Comparison of ENCODE assay signal across 1 cellular context in the genomic region with DNA sequence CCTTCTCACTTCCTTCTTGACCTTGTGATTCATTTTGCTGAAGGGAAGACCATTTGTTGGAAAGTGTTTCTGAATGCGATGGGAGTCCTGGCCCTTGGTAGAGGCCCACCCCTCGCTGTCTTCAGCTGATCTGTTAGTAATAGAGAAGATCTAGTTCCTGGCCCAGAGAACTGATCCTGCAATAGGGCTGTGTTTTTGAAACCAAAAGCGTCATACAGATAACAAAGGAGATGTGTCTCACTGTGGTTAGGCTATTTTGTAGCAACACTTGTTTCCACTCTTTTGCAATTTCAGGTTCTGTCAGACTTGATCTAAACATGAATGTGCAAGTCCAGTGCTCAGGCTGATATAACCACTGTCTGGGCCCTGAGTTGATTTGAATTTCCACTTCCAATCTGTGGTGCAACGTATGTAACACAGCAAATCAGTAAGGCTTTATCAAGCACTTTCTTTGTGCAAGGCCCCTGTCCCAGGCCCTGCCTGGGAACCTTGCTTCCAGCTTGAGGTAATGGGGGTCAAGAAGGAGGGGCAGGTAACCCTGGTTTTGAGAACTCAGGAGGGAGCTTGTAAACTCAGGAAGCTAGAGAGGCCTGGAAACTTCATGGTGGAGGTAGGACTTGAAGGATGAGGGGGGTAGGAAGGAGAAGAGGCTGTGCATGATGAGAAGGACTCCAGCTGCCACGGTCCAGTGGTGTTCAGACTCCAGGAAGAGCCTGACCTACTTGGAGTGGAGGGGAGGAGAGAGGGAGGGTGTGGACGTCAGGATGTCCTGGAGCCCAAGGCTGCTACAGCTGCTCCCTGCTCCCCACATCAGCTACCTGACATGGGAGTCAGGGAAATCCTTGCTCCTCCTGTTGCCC.
A peak's percentile ranks its signal among the peaks of the same experiment; 100 is the strongest.
TF ChIP-seq lines count a peak whose summit lies in the region.

No MANE protein-coding gene starts in this region.

TF ChIP-seq in K562, 482 proteins besides CTCF, POLR2A, EP300 and RAD21 (continued from another document and continues in another):
- TF ChIP-seq PTTG1 (tag; IDR thresholded peaks at IDR 0.05; ENCODE audit: low read depth) (no peak), HMGN3 (IDR thresholded peaks at IDR 0.05; ENCODE audit: borderline replicate concordance, extremely low read depth, insufficient read length, low read depth, low read length) (no peak), HNRNPL (IDR thresholded peaks at IDR 0.05; ENCODE audit: low read depth, low read length) (no peak), ZNF431 (CRISPR knock-in tag; IDR thresholded peaks at IDR 0.05) (no peak), SNIP1 (IDR thresholded peaks at IDR 0.05; ENCODE audit: low read depth) (no peak), ZNF589 (CRISPR knock-in tag; IDR thresholded peaks at IDR 0.05; ENCODE audit: low read depth) (no peak), ZFP36 (IDR thresholded peaks at IDR 0.05; ENCODE audit: low read depth, low read length, partially characterized antibody) (no peak), TFAM (CRISPR knock-in tag; conservative IDR thresholded peaks at IDR 0.05) (no peak), CEBPB (tag; IDR thresholded peaks at IDR 0.05) (peak; percentile 91), HDGF (IDR thresholded peaks at IDR 0.05) (no peak), BACH1 (tag; IDR thresholded peaks at IDR 0.05) (peak; percentile 55; the same call in 1 of the 2 replicates), PCBP2 (IDR thresholded peaks at IDR 0.05; ENCODE audit: low read depth, low read length, poor library complexity, severe bottlenecking) (no peak), TEAD4 (IDR thresholded peaks at IDR 0.05; ENCODE audit: low read length) (peak; percentile 6; the same call in 1 of the 2 replicates), TEAD4 (CRISPR knock-in tag; IDR thresholded peaks at IDR 0.05; ENCODE audit: borderline replicate concordance) (no peak), HDAC8 (tag; IDR thresholded peaks at IDR 0.05) (no peak), MCM5 (IDR thresholded peaks at IDR 0.05; ENCODE audit: low read depth) (no peak), ZNF232 (CRISPR knock-in tag; IDR thresholded peaks at IDR 0.05) (no peak), ZFP1 (CRISPR knock-in tag; IDR thresholded peaks at IDR 0.05) (no peak), SMAD1 (IDR thresholded peaks at IDR 0.05; ENCODE audit: low read depth, low read length, partially characterized antibody) (no peak), ARID1B (IDR thresholded peaks at IDR 0.05) (no peak), ZNF212 (CRISPR knock-in tag; IDR thresholded peaks at IDR 0.05) (no peak), GABPB1 (CRISPR knock-in tag; IDR thresholded peaks at IDR 0.05) (peak; percentile 35; the same call in 1 of the 2 replicates), ZNF184 (CRISPR knock-in tag; IDR thresholded peaks at IDR 0.05) (no peak), NFRKB (IDR thresholded peaks at IDR 0.05; ENCODE audit: low read depth) (no peak), EWSR1 (IDR thresholded peaks at IDR 0.05; ENCODE audit: borderline replicate concordance, low read depth, partially characterized antibody) (no peak), CBFA2T3 (IDR thresholded peaks at IDR 0.05) (no peak), CBFB (CRISPR knock-in tag; IDR thresholded peaks at IDR 0.05) (no peak), NRF1 (conservative IDR thresholded peaks at IDR 0.05 in 1 of 2, IDR thresholded peaks at IDR 0.05 in 1 of 2) (0 out of 4 replicates have a peak, but pooled peaks of 1 of the 2 experiments have one; percentile 23), KDM4B (IDR thresholded peaks at IDR 0.05; ENCODE audit: borderline replicate concordance in 2 of 2, low read depth in 1 of 2) (no peak), NR2C2 (CRISPR knock-in tag; IDR thresholded peaks at IDR 0.05) (no peak), NR2C2 (tag; IDR thresholded peaks at IDR 0.05) (no peak), TSC22D4 (tag; IDR thresholded peaks at IDR 0.05) (no peak), ZKSCAN1 (IDR thresholded peaks at IDR 0.05; ENCODE audit: low read depth, low read length) (no peak), HIVEP1 (CRISPR knock-in tag; IDR thresholded peaks at IDR 0.05) (no peak), FOSL1 (tag; conservative IDR thresholded peaks at IDR 0.05) (0 out of 2 replicates have a peak, but pooled peaks have one; percentile 21), NFXL1 (CRISPR knock-in tag; IDR thresholded peaks at IDR 0.05) (no peak), ETS2 (tag; IDR thresholded peaks at IDR 0.05; ENCODE audit: borderline replicate concordance, poor library complexity, severe bottlenecking) (no peak), MAFG (tag; conservative IDR thresholded peaks at IDR 0.05) (no peak), CAMTA2 (CRISPR knock-in tag; conservative IDR thresholded peaks at IDR 0.05) (no peak), RBM25 (IDR thresholded peaks at IDR 0.05; ENCODE audit: low read depth, low read length, severe bottlenecking) (no peak)
- TF ChIP-seq, protein P1, sequence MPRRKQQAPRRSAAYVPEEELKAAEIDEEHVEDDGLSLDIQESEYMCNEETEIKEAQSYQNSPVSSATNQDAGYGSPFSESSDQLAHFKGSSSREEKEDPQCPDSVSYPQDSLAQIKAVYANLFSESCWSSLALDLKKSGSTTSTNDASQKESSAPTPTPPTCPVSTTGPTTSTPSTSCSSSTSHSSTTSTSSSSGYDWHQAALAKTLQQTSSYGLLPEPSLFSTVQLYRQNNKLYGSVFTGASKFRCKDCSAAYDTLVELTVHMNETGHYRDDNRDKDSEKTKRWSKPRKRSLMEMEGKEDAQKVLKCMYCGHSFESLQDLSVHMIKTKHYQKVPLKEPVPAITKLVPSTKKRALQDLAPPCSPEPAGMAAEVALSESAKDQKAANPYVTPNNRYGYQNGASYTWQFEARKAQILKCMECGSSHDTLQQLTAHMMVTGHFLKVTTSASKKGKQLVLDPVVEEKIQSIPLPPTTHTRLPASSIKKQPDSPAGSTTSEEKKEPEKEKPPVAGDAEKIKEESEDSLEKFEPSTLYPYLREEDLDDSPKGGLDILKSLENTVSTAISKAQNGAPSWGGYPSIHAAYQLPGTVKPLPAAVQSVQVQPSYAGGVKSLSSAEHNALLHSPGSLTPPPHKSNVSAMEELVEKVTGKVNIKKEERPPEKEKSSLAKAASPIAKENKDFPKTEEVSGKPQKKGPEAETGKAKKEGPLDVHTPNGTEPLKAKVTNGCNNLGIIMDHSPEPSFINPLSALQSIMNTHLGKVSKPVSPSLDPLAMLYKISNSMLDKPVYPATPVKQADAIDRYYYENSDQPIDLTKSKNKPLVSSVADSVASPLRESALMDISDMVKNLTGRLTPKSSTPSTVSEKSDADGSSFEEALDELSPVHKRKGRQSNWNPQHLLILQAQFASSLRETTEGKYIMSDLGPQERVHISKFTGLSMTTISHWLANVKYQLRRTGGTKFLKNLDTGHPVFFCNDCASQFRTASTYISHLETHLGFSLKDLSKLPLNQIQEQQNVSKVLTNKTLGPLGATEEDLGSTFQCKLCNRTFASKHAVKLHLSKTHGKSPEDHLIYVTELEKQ (CRISPR knock-in tag; IDR thresholded peaks at IDR 0.05) = no peak
- TF ChIP-seq, protein P2, sequence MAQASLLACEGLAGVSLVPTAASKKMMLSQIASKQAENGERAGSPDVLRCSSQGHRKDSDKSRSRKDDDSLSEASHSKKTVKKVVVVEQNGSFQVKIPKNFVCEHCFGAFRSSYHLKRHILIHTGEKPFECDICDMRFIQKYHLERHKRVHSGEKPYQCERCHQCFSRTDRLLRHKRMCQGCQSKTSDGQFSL (CRISPR knock-in tag; IDR thresholded peaks at IDR 0.05) = no peak
- TF ChIP-seq, protein P2 (tag; IDR thresholded peaks at IDR 0.05) = no peak
- TF ChIP-seq, protein P3, sequence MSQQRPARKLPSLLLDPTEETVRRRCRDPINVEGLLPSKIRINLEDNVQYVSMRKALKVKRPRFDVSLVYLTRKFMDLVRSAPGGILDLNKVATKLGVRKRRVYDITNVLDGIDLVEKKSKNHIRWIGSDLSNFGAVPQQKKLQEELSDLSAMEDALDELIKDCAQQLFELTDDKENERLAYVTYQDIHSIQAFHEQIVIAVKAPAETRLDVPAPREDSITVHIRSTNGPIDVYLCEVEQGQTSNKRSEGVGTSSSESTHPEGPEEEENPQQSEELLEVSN (IDR thresholded peaks at IDR 0.05; ENCODE audit: borderline replicate concordance in 1 of 2, extremely low read depth in 1 of 2, insufficient read depth in 1 of 2, insufficient read length in 1 of 2, low read depth in 1 of 2, low read length in 1 of 2, poor library complexity in 1 of 2, severe bottlenecking in 1 of 2) = no peak
- TF ChIP-seq, protein P4, sequence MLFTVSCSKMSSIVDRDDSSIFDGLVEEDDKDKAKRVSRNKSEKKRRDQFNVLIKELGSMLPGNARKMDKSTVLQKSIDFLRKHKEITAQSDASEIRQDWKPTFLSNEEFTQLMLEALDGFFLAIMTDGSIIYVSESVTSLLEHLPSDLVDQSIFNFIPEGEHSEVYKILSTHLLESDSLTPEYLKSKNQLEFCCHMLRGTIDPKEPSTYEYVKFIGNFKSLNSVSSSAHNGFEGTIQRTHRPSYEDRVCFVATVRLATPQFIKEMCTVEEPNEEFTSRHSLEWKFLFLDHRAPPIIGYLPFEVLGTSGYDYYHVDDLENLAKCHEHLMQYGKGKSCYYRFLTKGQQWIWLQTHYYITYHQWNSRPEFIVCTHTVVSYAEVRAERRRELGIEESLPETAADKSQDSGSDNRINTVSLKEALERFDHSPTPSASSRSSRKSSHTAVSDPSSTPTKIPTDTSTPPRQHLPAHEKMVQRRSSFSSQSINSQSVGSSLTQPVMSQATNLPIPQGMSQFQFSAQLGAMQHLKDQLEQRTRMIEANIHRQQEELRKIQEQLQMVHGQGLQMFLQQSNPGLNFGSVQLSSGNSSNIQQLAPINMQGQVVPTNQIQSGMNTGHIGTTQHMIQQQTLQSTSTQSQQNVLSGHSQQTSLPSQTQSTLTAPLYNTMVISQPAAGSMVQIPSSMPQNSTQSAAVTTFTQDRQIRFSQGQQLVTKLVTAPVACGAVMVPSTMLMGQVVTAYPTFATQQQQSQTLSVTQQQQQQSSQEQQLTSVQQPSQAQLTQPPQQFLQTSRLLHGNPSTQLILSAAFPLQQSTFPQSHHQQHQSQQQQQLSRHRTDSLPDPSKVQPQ (CRISPR knock-in tag; IDR thresholded peaks at IDR 0.05; ENCODE audit: borderline replicate concordance) = no peak
- TF ChIP-seq, protein P5, sequence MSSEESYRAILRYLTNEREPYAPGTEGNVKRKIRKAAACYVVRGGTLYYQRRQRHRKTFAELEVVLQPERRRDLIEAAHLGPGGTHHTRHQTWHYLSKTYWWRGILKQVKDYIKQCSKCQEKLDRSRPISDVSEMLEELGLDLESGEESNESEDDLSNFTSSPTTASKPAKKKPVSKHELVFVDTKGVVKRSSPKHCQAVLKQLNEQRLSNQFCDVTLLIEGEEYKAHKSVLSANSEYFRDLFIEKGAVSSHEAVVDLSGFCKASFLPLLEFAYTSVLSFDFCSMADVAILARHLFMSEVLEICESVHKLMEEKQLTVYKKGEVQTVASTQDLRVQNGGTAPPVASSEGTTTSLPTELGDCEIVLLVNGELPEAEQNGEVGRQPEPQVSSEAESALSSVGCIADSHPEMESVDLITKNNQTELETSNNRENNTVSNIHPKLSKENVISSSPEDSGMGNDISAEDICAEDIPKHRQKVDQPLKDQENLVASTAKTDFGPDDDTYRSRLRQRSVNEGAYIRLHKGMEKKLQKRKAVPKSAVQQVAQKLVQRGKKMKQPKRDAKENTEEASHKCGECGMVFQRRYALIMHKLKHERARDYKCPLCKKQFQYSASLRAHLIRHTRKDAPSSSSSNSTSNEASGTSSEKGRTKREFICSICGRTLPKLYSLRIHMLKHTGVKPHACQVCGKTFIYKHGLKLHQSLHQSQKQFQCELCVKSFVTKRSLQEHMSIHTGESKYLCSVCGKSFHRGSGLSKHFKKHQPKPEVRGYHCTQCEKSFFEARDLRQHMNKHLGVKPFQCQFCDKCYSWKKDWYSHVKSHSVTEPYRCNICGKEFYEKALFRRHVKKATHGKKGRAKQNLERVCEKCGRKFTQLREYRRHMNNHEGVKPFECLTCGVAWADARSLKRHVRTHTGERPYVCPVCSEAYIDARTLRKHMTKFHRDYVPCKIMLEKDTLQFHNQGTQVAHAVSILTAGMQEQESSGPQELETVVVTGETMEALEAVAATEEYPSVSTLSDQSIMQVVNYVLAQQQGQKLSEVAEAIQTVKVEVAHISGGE (CRISPR knock-in tag; IDR thresholded peaks at IDR 0.05) = 0 out of 6 replicates have a peak, but pooled peaks of 1 of the 3 experiments have one; percentile 15
- TF ChIP-seq, protein P6, sequence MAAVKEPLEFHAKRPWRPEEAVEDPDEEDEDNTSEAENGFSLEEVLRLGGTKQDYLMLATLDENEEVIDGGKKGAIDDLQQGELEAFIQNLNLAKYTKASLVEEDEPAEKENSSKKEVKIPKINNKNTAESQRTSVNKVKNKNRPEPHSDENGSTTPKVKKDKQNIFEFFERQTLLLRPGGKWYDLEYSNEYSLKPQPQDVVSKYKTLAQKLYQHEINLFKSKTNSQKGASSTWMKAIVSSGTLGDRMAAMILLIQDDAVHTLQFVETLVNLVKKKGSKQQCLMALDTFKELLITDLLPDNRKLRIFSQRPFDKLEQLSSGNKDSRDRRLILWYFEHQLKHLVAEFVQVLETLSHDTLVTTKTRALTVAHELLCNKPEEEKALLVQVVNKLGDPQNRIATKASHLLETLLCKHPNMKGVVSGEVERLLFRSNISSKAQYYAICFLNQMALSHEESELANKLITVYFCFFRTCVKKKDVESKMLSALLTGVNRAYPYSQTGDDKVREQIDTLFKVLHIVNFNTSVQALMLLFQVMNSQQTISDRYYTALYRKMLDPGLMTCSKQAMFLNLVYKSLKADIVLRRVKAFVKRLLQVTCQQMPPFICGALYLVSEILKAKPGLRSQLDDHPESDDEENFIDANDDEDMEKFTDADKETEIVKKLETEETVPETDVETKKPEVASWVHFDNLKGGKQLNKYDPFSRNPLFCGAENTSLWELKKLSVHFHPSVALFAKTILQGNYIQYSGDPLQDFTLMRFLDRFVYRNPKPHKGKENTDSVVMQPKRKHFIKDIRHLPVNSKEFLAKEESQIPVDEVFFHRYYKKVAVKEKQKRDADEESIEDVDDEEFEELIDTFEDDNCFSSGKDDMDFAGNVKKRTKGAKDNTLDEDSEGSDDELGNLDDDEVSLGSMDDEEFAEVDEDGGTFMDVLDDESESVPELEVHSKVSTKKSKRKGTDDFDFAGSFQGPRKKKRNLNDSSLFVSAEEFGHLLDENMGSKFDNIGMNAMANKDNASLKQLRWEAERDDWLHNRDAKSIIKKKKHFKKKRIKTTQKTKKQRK (IDR thresholded peaks at IDR 0.05; ENCODE audit: borderline replicate concordance, low read depth, low read length) = no peak
- TF ChIP-seq, protein P7, sequence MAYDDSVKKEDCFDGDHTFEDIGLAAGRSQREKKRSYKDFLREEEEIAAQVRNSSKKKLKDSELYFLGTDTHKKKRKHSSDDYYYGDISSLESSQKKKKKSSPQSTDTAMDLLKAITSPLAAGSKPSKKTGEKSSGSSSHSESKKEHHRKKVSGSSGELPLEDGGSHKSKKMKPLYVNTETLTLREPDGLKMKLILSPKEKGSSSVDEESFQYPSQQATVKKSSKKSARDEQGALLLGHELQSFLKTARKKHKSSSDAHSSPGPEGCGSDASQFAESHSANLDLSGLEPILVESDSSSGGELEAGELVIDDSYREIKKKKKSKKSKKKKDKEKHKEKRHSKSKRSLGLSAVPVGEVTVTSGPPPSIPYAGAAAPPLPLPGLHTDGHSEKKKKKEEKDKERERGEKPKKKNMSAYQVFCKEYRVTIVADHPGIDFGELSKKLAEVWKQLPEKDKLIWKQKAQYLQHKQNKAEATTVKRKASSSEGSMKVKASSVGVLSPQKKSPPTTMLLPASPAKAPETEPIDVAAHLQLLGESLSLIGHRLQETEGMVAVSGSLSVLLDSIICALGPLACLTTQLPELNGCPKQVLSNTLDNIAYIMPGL (CRISPR knock-in tag; IDR thresholded peaks at IDR 0.05) = no peak
